21 cellular contexts compared by ENCODE assay signal in genomic region chr16:50505714-50506542, GRCh38. TPM values are rescaled to one million over a fixed set of nuclear protein-coding genes. Genes with fewer than 3 reads are reported as not detected.
A peak's percentile ranks its signal among the peaks of the same experiment; 100 is the strongest.
DNase-seq lines count a peak whose midpoint lies in the region; ATAC-seq and TF ChIP-seq lines count a peak whose summit lies in the region.
"Had no signal": no experiment of that assay in that cellular context is flagged by ENCODE, and none has a peak within 500 bp of the region (broad histone marks: within the 10 kb centered on the region; RNA-seq: fewer than 3 reads in every experiment).

No MANE protein-coding gene starts in this region.

- peaks cover 1 to 3% of the 10 kb centered on the region in 2 donors for H3K27me3 Mint-ChIP-seq in CD4-positive, alpha-beta memory T cell
- H3K27me3 Mint-ChIP-seq in endothelial cell (ENCODE audit: unreplicated experiment), result peaks cover 5% of the 10 kb centered on the region
- H3K27me3 Mint-ChIP-seq: activated naive CD4-positive, alpha-beta T cell treated with anti-CD3 and anti-CD28 coated beads, Interleukin-2, amount 50 U/mL, for 24 hours; activated T-cell treated with anti-CD3 and anti-CD28 coated beads, Interleukin-2, amount 50 U/mL, for 24 hours had no signal

- in situ Hi-C loops in HAP-1 (cut with MboI; ENCODE audit: low sequenced_read_pairs), result no loop called here

- H3K36me3 ChIP-seq in HAP-1 (replicated peaks) (no peaks in the 10 kb centered on the region), mesodermal cell (ENCODE audit: control insufficient read depth, insufficient read depth, low read length) (no peaks in the 10 kb centered on the region)
- H3K36me3 ChIP-seq in CD4-positive, alpha-beta memory T cell (ENCODE audit: insufficient read depth, low read length), result no peaks in the 10 kb centered on the region
- H3K36me3 ChIP-seq: ovary, tibial artery had no signal

- no peak overlapping the region for H3K4me3 ChIP-seq in HAP-1
- H3K4me3 ChIP-seq in mesodermal cell (ENCODE audit: extremely low read depth, insufficient read depth, low read length, poor library complexity, severe bottlenecking), result no peak overlapping the region
- H3K4me3 ChIP-seq in CD4-positive, alpha-beta memory T cell (ENCODE audit: low read length in 2 of 2), result no peak overlapping the region
- H3K4me3 ChIP-seq: body of pancreas, mucosa of descending colon, ovary, SK-N-MC, tibial artery had no signal

- TF ChIP-seq CTCF in endothelial cell (IDR thresholded peaks at IDR 0.05; ENCODE audit: unreplicated experiment), result no peak

- H3K27me3 ChIP-seq in HAP-1 (ENCODE audit: low read depth), result no peaks in the 10 kb centered on the region
- H3K27me3 ChIP-seq in CD4-positive, alpha-beta memory T cell (ENCODE audit: insufficient read depth, low read length), result no peaks in the 10 kb centered on the region
- H3K27me3 ChIP-seq: body of pancreas, ovary, tibial artery had no signal

- H3K4me3 Mint-ChIP-seq in CD4-positive, alpha-beta memory T cell, result no peak overlapping the region
- H3K4me3 Mint-ChIP-seq in endothelial cell (ENCODE audit: unreplicated experiment), result no peak overlapping the region
- H3K4me3 Mint-ChIP-seq: activated naive CD4-positive, alpha-beta T cell treated with anti-CD3 and anti-CD28 coated beads, Interleukin-2, amount 50 U/mL, for 24 hours; activated T-cell treated with anti-CD3 and anti-CD28 coated beads, Interleukin-2, amount 50 U/mL, for 24 hours; CD14-positive monocyte; stimulated activated memory B cell treated with anti-CD40 and anti-IgM and Interleukin-4, amounts not matched to agents 10 μg/mL and 1 μg/mL and 100 μg/mL, for 72 hours had no signal

- POLR2A ChIA-PET in CD4-positive, alpha-beta memory T cell (lab: Charles Lee; ENCODE audit: partially characterized antibody), result no interaction called here

- H3K27ac Mint-ChIP-seq in CD4-positive, alpha-beta memory T cell, result peak overlapping the region in 1 of 7 donors; percentile 31
- H3K27ac Mint-ChIP-seq in endothelial cell (ENCODE audit: unreplicated experiment), result no peak overlapping the region
- H3K27ac Mint-ChIP-seq: activated T-cell treated with anti-CD3 and anti-CD28 coated beads, Interleukin-2, amount 50 U/mL, for 24 hours; stimulated activated memory B cell treated with anti-CD40 and anti-IgM and Interleukin-4, amounts not matched to agents 10 μg/mL and 1 μg/mL and 100 μg/mL, for 72 hours had no signal

- peak overlapping the region; percentile 1 for H3K27ac ChIP-seq in mesodermal cell (ENCODE audit: low read depth, low read length, severe bottlenecking)
- no peak overlapping the region for H3K27ac ChIP-seq in CD4-positive, alpha-beta memory T cell (ENCODE audit: low read depth, low read length)
- H3K27ac ChIP-seq: 22Rv1, body of pancreas, ovary, SK-N-MC, tibial artery had no signal

- H3K9me3 ChIP-seq in HAP-1, result no peaks in the 10 kb centered on the region
- no peaks in the 10 kb centered on the region for H3K9me3 ChIP-seq in mesodermal cell (ENCODE audit: control insufficient read depth, low read length)
- no peaks in the 10 kb centered on the region for H3K9me3 ChIP-seq in CD4-positive, alpha-beta memory T cell (ENCODE audit: control insufficient read depth in 1 of 2, low read length in 2 of 2)
- H3K9me3 ChIP-seq: body of pancreas, mucosa of descending colon, ovary had no signal

- ATAC-seq in HG03175 (IDR thresholded peaks at IDR 0.05; ENCODE audit: unreplicated experiment), result no peak
- ATAC-seq: body of pancreas; mucosa of descending colon; stimulated activated memory B cell treated with anti-CD40 and anti-IgM and Interleukin-4, amounts not matched to agents 10 μg/mL and 1 μg/mL and 100 μg/mL, for 72 hours had no signal

- WGBS in mesodermal cell (ENCODE audit: insufficient coverage in 2 of 2), 2 experiments, result 62 to 78% methylated on average over 9 to 13 of the region's 13 CpGs

- no peaks in the 10 kb centered on the region for H3K36me3 Mint-ChIP-seq in CD4-positive, alpha-beta memory T cell
- H3K36me3 Mint-ChIP-seq in endothelial cell (ENCODE audit: low read depth, unreplicated experiment), result no peaks in the 10 kb centered on the region
- H3K36me3 Mint-ChIP-seq: activated naive CD4-positive, alpha-beta T cell treated with anti-CD3 and anti-CD28 coated beads, Interleukin-2, amount 50 U/mL, for 24 hours; CD14-positive monocyte; stimulated activated memory B cell treated with anti-CD40 and anti-IgM and Interleukin-4, amounts not matched to agents 10 μg/mL and 1 μg/mL and 100 μg/mL, for 72 hours had no signal

- CTCF ChIA-PET in CD4-positive, alpha-beta memory T cell (lab: Charles Lee; ENCODE audit: partially characterized antibody), result interaction anchor here (0.9 to 1.6 kb wide), 3 partner anchors 160 to 481 kb away, joined by 3 to 4 read pairs (median 4); partner anchors contain the start of gene CNEP1R1

- peak; percentile 50 for DNase-seq in DMS 273 (lab: John Stamatoyannopoulos, UW; ENCODE audit: unreplicated experiment)
- no peak for DNase-seq in DMS 273 treated with DMSO at 0.1 percent for 48 hours (lab: John Stamatoyannopoulos, UW)
- peak; percentile 57 to 85 for DNase-seq in HAP-1 (ENCODE audit: low spot score in 2 of 2)
- peak; percentile 98 for DNase-seq in NCI-H82 (lab: John Stamatoyannopoulos, UW)
- DNase-seq in CD4-positive, alpha-beta memory T cell, result no peak
- no peak for DNase-seq in endothelial cell (ENCODE audit: low spot score)
- DNase-seq: activated CD4-positive, alpha-beta T cell treated with anti-CD3 and anti-CD28 coated beads for 48 hours; activated T-cell treated with anti-CD3 and anti-CD28 coated beads, Interleukin-2, amount 50 U/mL, for 24 hours; body of pancreas; mucosa of descending colon; NCI-H1930; ovary; small intestine; tibial artery had no signal

- H3K4me1 ChIP-seq in HAP-1 (peaks cover 7% of the 10 kb centered on the region), mesodermal cell (ENCODE audit: control insufficient read depth, insufficient read depth, low read length, poor library complexity, severe bottlenecking) (peaks cover 19% of the 10 kb centered on the region)
- no peaks in the 10 kb centered on the region for H3K4me1 ChIP-seq in CD4-positive, alpha-beta memory T cell (ENCODE audit: insufficient read depth, low read length)
- H3K4me1 ChIP-seq: body of pancreas had no signal

- peaks cover 0 to 5% (median 1%) of the 10 kb centered on the region in 4 donors for H3K4me1 Mint-ChIP-seq in CD4-positive, alpha-beta memory T cell
- peaks cover 16% of the 10 kb centered on the region for H3K4me1 Mint-ChIP-seq in endothelial cell (ENCODE audit: unreplicated experiment)
- H3K4me1 Mint-ChIP-seq: activated naive CD4-positive, alpha-beta T cell treated with anti-CD3 and anti-CD28 coated beads, Interleukin-2, amount 50 U/mL, for 24 hours; CD14-positive monocyte had no signal

- H3K9me3 Mint-ChIP-seq in CD4-positive, alpha-beta memory T cell, result peaks cover 0 to 2% (median 0%) of the 10 kb centered on the region in 8 donors
- H3K9me3 Mint-ChIP-seq in endothelial cell (ENCODE audit: unreplicated experiment), result no peaks in the 10 kb centered on the region
- H3K9me3 Mint-ChIP-seq: activated naive CD4-positive, alpha-beta T cell treated with anti-CD3 and anti-CD28 coated beads, Interleukin-2, amount 50 U/mL, for 24 hours; activated T-cell treated with anti-CD3 and anti-CD28 coated beads, Interleukin-2, amount 50 U/mL, for 24 hours; stimulated activated memory B cell treated with anti-CD40 and anti-IgM and Interleukin-4, amounts not matched to agents 10 μg/mL and 1 μg/mL and 100 μg/mL, for 72 hours had no signal

- intact Hi-C loops in CD4-positive, alpha-beta memory T cell (cut with micrococcal nuclease), result no loop called here

RNA-seq across cellular contexts. Expression of gene NKD1, which starts 42.3 kb away (rescaled TPM):
- 21.0 TPM for polyA plus RNA-seq in mesodermal cell (2013, experiment 1 of 2)
- 16.2 TPM for polyA plus RNA-seq in mesodermal cell (2013, experiment 2 of 2)
- total RNA-seq in CD4-positive, alpha-beta memory T cell, result 1 to 10 TPM; 3.8 to 4.6 TPM
- under 1 TPM in 1 of 2 donors, not detected in 1; 0.48 TPM for polyA plus RNA-seq in CD4-positive, alpha-beta memory T cell
- total RNA-seq in endothelial cell (ENCODE audit: unreplicated experiment), result 2.4 TPM
- polyA plus RNA-seq: CD14-positive monocyte had no signal

Comparison
In these comparisons a context has a peak if more than half of its experiments do, and no peak if none do; other contexts are left out.
1. DNase-seq: peak in DMS 273 (single experiment), HAP-1 (2 of 2) and NCI-H82 (single experiment); none in DMS 273 treated with DMSO at 0.1 percent for 48 hours (single experiment), CD4-positive, alpha-beta memory T cell (0 of 5) and endothelial cell (single experiment).